27 cellular contexts compared by ENCODE assay signal in the genomic region with DNA sequence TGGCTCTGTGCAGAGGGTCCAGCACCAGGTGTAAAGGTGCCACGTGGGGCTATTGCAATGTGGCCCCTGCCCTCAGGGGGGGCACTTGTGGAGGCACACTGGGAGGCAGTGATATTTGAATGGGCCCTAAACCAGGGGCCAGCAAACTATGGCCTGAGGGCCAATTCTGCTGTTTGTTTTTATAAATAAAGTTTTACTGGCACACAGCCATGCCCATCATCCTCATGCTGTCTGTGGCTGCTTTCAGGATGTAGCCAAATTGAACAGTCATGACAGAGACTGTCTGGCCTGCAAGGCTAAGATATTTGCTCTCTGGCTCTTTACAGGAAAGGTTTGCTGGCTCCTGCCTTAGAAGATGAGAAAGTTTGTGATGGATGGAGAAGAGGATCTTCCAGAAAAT.
"Had no signal": no experiment of that assay in that cellular context is flagged by ENCODE, and none has a peak within 500 bp of the region (broad histone marks: within the 10 kb centered on the region; RNA-seq: fewer than 3 reads in every experiment).

No MANE protein-coding gene starts in this region.

- H3K36me3 Mint-ChIP-seq: activated naive CD4-positive, alpha-beta T cell treated with anti-CD3 and anti-CD28 coated beads, Interleukin-2, amount 50 U/mL, for 72 hours had no signal

- FAIRE-seq: endothelial cell of umbilical vein, frontal cortex, pancreas had no signal

- H3K9me3 ChIP-seq: colonic mucosa, pancreas, right lobe of liver, vagina had no signal

- H3K27ac ChIP-seq: colonic mucosa, dorsolateral prefrontal cortex, pancreas, right lobe of liver, vagina had no signal

- H3K36me3 ChIP-seq: colonic mucosa, pancreas, right lobe of liver had no signal

- H3K4me2 ChIP-seq: smooth muscle cell had no signal

- H3K27me3 Mint-ChIP-seq: effector memory CD8-positive, alpha-beta T cell; stimulated activated naive B cell treated with anti-CD40 and anti-IgM and Interleukin-4, amounts not matched to agents 10 μg/mL and 1 μg/mL and 100 μg/mL, for 72 hours had no signal

- H3K27me3 ChIP-seq: colonic mucosa, dorsolateral prefrontal cortex, pancreas, right lobe of liver, vagina had no signal

- ATAC-seq: activated CD8-positive, alpha-beta T cell treated with anti-CD3 and anti-CD28 coated beads, Interleukin-2, amount 10 ng/mL, durations not matched to agents 7 days and 5 days; activated naive CD4-positive, alpha-beta T cell treated with anti-CD3 and anti-CD28 coated beads, Interleukin-2, amount 50 U/mL, for 72 hours; effector memory CD8-positive, alpha-beta T cell; esophagus mucosa; left ventricle myocardium superior; pancreas; right lobe of liver; stimulated activated naive B cell treated with anti-CD40 and anti-IgM and Interleukin-4, amounts not matched to agents 10 μg/mL and 1 μg/mL and 100 μg/mL, for 72 hours had no signal

- H3K4me1 ChIP-seq: colonic mucosa, pancreas, right lobe of liver, vagina had no signal

- H3K4me3 ChIP-seq: colonic mucosa, dorsolateral prefrontal cortex, pancreas, right lobe of liver, smooth muscle cell, vagina had no signal

- H3K27ac Mint-ChIP-seq: activated CD8-positive, alpha-beta T cell treated with anti-CD3 and anti-CD28 coated beads, Interleukin-2, amount 10 ng/mL, durations not matched to agents 7 days and 5 days; activated naive CD4-positive, alpha-beta T cell treated with anti-CD3 and anti-CD28 coated beads, Interleukin-2, amount 50 U/mL, for 72 hours; effector memory CD8-positive, alpha-beta T cell; stimulated activated naive B cell treated with anti-CD40 and anti-IgM and Interleukin-4, amounts not matched to agents 10 μg/mL and 1 μg/mL and 100 μg/mL, for 72 hours had no signal

- H3K4me3 Mint-ChIP-seq: activated CD8-positive, alpha-beta T cell treated with anti-CD3 and anti-CD28 coated beads, Interleukin-2, amount 10 ng/mL, durations not matched to agents 7 days and 5 days; brain; effector memory CD8-positive, alpha-beta T cell; nephron; stimulated activated naive B cell treated with anti-CD40 and anti-IgM and Interleukin-4, amounts not matched to agents 10 μg/mL and 1 μg/mL and 100 μg/mL, for 72 hours had no signal

- H3K4me1 Mint-ChIP-seq: brain; nephron; stimulated activated naive B cell treated with anti-CD40 and anti-IgM and Interleukin-4, amounts not matched to agents 10 μg/mL and 1 μg/mL and 100 μg/mL, for 72 hours had no signal

- DNase-seq: activated CD4-positive, alpha-beta T cell treated with anti-CD3 and anti-CD28 coated beads for 1 hour; activated CD4-positive, alpha-beta T cell treated with anti-CD3 and anti-CD28 coated beads, Interleukin-2, amount 50 U/mL, for 1 hour; activated CD8-positive, alpha-beta T cell treated with anti-CD3 and anti-CD28 coated beads, Interleukin-2, amount 10 ng/mL, durations not matched to agents 7 days and 5 days; activated gamma-delta T cell treated with Interleukin-2 at 50 U/mL for 16 hours; activated T-cell treated with anti-CD3 and anti-CD28 coated beads, Interleukin-2, amount 50 U/mL, for 1 hour; central memory CD4-positive, alpha-beta T cell; colonic mucosa; dorsolateral prefrontal cortex; effector memory CD8-positive, alpha-beta T cell; hippocampal formation; left ventricle myocardium superior; mammary epithelial cell; midbrain; stimulated activated CD4-positive, alpha-beta T cell treated with anti-CD3 and anti-CD28 coated beads, Interleukin-15, amount 100 ng/mL, for 24 hours; stimulated activated naive B cell treated with anti-CD40 and anti-IgM and Interleukin-4, amounts not matched to agents 10 μg/mL and 1 μg/mL and 100 μg/mL, for 72 hours; T-helper 9 cell; trophoblast cell had no signal

- H3K9me3 Mint-ChIP-seq: activated naive CD4-positive, alpha-beta T cell treated with anti-CD3 and anti-CD28 coated beads, Interleukin-2, amount 50 U/mL, for 72 hours; brain; effector memory CD8-positive, alpha-beta T cell; nephron; stimulated activated naive B cell treated with anti-CD40 and anti-IgM and Interleukin-4, amounts not matched to agents 10 μg/mL and 1 μg/mL and 100 μg/mL, for 72 hours had no signal
